8 cellular contexts compared by ENCODE assay signal in genomic region chr11:63813563-63814382, GRCh38. TPM values are rescaled to one million over a fixed set of nuclear protein-coding genes. Genes with fewer than 3 reads are reported as not detected.
A peak's percentile ranks its signal among the peaks of the same experiment; 100 is the strongest.
DNase-seq lines count a peak whose midpoint lies in the region; ATAC-seq, FAIRE-seq and TF ChIP-seq lines count a peak whose summit lies in the region.

No MANE protein-coding gene starts in this region.

- H3K27ac ChIP-seq in DOHH2 (ENCODE audit: low read depth, low read length) (peak overlapping the region; percentile 60), HUES6 (ENCODE audit: low read depth, low read length) (peak overlapping the region; percentile 97), small intestine (ENCODE audit: low read depth in 1 of 2, low read length in 1 of 2) (peak overlapping the region; percentile 27 to 80)

- peak overlapping the region; percentile 65 to 81 (median 76) for H3K4me3 Mint-ChIP-seq in immature natural killer cell

- peaks cover 0 to 3% (median 1%) of the 10 kb centered on the region in 3 donors for H3K27me3 Mint-ChIP-seq in immature natural killer cell (ENCODE audit: low read depth in 3 of 3)

- FAIRE-seq in small intestine (lab: Jason Lieb, UNC): no peak

- peaks cover 4% of the 10 kb centered on the region for H3F3A ChIP-seq in DOHH2 (ENCODE audit: control insufficient read depth, insufficient read depth)

- ATAC-seq in GM21447 (IDR thresholded peaks at IDR 0.05; ENCODE audit: unreplicated experiment): peak; percentile 41

- peaks cover 28 to 40% of the 10 kb centered on the region in 2 donors for H3K4me1 Mint-ChIP-seq in immature natural killer cell

- TF ChIP-seq CTCF in DOHH2 (IDR thresholded peaks at IDR 0.05; ENCODE audit: low read depth, low read length, poor library complexity, severe bottlenecking) (no peak), cardiac fibroblast (IDR thresholded peaks at IDR 0.05; ENCODE audit: low read depth, low read length) (no peak)

- peak overlapping the region in 5 of 6 donors; percentile 0 to 58 (median 23) for H3K27ac Mint-ChIP-seq in immature natural killer cell

- no peaks in the 10 kb centered on the region for H3K9me2 ChIP-seq in DOHH2 (replicated peaks; ENCODE audit: control insufficient read depth, low read length)

- no peaks in the 10 kb centered on the region for H3K9me3 Mint-ChIP-seq in immature natural killer cell

- WGBS in small intestine, 3 donors: 0 to 1% (median 0%) methylated on average over 49 to 74 of the region's 74 CpGs

- H3K4me3 ChIP-seq in DOHH2 (ENCODE audit: low read length): peak overlapping the region; percentile 92
- H3K4me3 ChIP-seq in HUES6 (ENCODE audit: low read depth, low read length): peak overlapping the region; percentile 99
- peak overlapping the region; percentile 91 to 97 for H3K4me3 ChIP-seq in cardiac fibroblast (replicated peaks in 1 of 2; ENCODE audit: low read depth in 2 of 2, low read length in 2 of 2)
- H3K4me3 ChIP-seq in small intestine (ENCODE audit: low read depth in 1 of 2, low read length in 2 of 2): peak overlapping the region; percentile 79 to 83

- H3K4me1 ChIP-seq in DOHH2 (ENCODE audit: control insufficient read depth, low read length): peaks cover 22% of the 10 kb centered on the region
- H3K4me1 ChIP-seq in HUES6 (ENCODE audit: control insufficient read depth, insufficient read depth, low read length): peaks cover 26% of the 10 kb centered on the region
- no peaks in the 10 kb centered on the region for H3K4me1 ChIP-seq in small intestine (ENCODE audit: control insufficient read depth in 2 of 2, insufficient read depth in 1 of 2, low read depth in 1 of 2, low read length in 1 of 2)

- H3K36me3 ChIP-seq in DOHH2 (ENCODE audit: control insufficient read depth, low read length) (peaks cover 51% of the 10 kb centered on the region), HUES6 (ENCODE audit: control insufficient read depth, insufficient read depth, low read length) (peaks cover 35% of the 10 kb centered on the region), small intestine (ENCODE audit: control insufficient read depth in 2 of 2, insufficient read depth in 2 of 2, low read length in 2 of 2) (peaks cover 0 to 5% of the 10 kb centered on the region in 2 donors)

- H3K27me3 ChIP-seq in DOHH2 (ENCODE audit: control insufficient read depth, low read length): no peaks in the 10 kb centered on the region
- H3K27me3 ChIP-seq in HUES6 (ENCODE audit: control insufficient read depth, insufficient read depth, low read length): peaks cover 5% of the 10 kb centered on the region; the same call in 1 of the 2 replicates
- H3K27me3 ChIP-seq in small intestine (ENCODE audit: control insufficient read depth in 2 of 2, insufficient read depth in 2 of 2, low read length in 2 of 2): no peaks in the 10 kb centered on the region

- peaks cover 0 to 4% (median 4%) of the 10 kb centered on the region in 3 donors for H3K36me3 Mint-ChIP-seq in immature natural killer cell

- peak in 3 of 5 experiments; percentile 16 to 61 (median 23) for DNase-seq in T-helper 2 cell
- peak; percentile 40 to 61 for DNase-seq in cardiac fibroblast (ENCODE audit: low read depth in 2 of 2)
- DNase-seq in immature natural killer cell: peak; percentile 34 to 38 (median 36)
- no peak for DNase-seq in small intestine
- DNase-seq in DMS114 treated with DMSO at 0.1 percent for 48 hours (lab: John Stamatoyannopoulos, UW; ENCODE audit: unreplicated experiment): no peak

- peak overlapping the region; percentile 86 for H3K4me2 ChIP-seq in DOHH2 (ENCODE audit: low read length)

- H3K9ac ChIP-seq in HUES6 (ENCODE audit: low read length): peak overlapping the region; percentile 99

- H3K9me3 ChIP-seq in DOHH2 (ENCODE audit: control insufficient read depth, insufficient read depth, low read length) (no peaks in the 10 kb centered on the region), HUES6 (ENCODE audit: control insufficient read depth, insufficient read depth, low read depth, low read length) (no peaks in the 10 kb centered on the region), small intestine (ENCODE audit: control insufficient read depth, low read depth) (no peaks in the 10 kb centered on the region)

- peaks cover 48% of the 10 kb centered on the region for H3K79me2 ChIP-seq in DOHH2 (ENCODE audit: control insufficient read depth, low read length)

- H4K20me1 ChIP-seq in DOHH2 (ENCODE audit: control insufficient read depth, insufficient read depth, low read depth, low read length): peaks cover 26% of the 10 kb centered on the region

RNA-seq across cellular contexts. Expression of gene SPINDOC, which starts 0.5 kb away (rescaled TPM):
- polyA plus RNA-seq in immature natural killer cell: 1 to 10 TPM in 2 of 3 donors, under 1 TPM in 1; 0.36 to 2.3 (median 1.2) TPM
- 1 to 10 TPM; 1.1 to 7.9 (median 3.0) TPM for polyA plus RNA-seq in small intestine

RNA-seq across cellular contexts. Expression of gene MARK2, which starts 25.1 kb away (rescaled TPM):
- 10 to 100 TPM; 28.6 to 73.8 (median 31.6) TPM for polyA plus RNA-seq in immature natural killer cell
- 10 to 100 TPM; 25.9 to 29.5 (median 26.6) TPM for polyA plus RNA-seq in small intestine

RNA-seq across cellular contexts. Expression of gene ZFTA, which starts 45.2 kb away (rescaled TPM):
- under 1 TPM in 2 of 3 donors, not detected in 1; 0.11 to 0.12 TPM for polyA plus RNA-seq in immature natural killer cell
- 1 to 10 TPM in 2 of 3 donors, under 1 TPM in 1; 0.22 to 6.0 (median 1.9) TPM for polyA plus RNA-seq in small intestine

Comparison
In these comparisons a context has a peak if more than half of its experiments do, and no peak if none do; other contexts are left out.
1. DNase-seq: peak in T-helper 2 cell (3 of 5), cardiac fibroblast (2 of 2) and immature natural killer cell (3 of 3); none in small intestine (single experiment) and DMS114 treated with DMSO at 0.1 percent for 48 hours (single experiment).
2. Peak in every context shown above with its lines, with median percentiles within 50 percentile points of each other: H3K27ac ChIP-seq and H3K4me3 ChIP-seq.